Comparison of ENCODE assay signal across 16 cellular contexts in genomic region chr2:121205321-121205942, GRCh38.
DNase-seq lines count a peak whose midpoint lies in the region; ATAC-seq and TF ChIP-seq lines count a peak whose summit lies in the region.
"Had no signal": no experiment of that assay in that cellular context is flagged by ENCODE, and none has a peak within 500 bp of the region (broad histone marks: within the 10 kb centered on the region; RNA-seq: fewer than 3 reads in every experiment).

No MANE protein-coding gene starts in this region.

- H3K4me3 ChIP-seq in mammary epithelial cell (replicated peaks in 1 of 3; ENCODE audit: insufficient read depth in 1 of 3, low read depth in 2 of 3, low read length in 3 of 3) (no peak overlapping the region), SJSA1 (no peak overlapping the region), right cardiac atrium (ENCODE audit: low read length) (no peak overlapping the region)
- H3K4me3 ChIP-seq: body of pancreas had no signal

- H4K20me1 ChIP-seq in mammary epithelial cell (ENCODE audit: insufficient read depth, low read length): no peaks in the 10 kb centered on the region

- peaks cover 26% of the 10 kb centered on the region for H3K4me1 Mint-ChIP-seq in MCF 10A (ENCODE audit: insufficient read depth, unreplicated experiment)
- H3K4me1 Mint-ChIP-seq in stimulated activated memory B cell treated with anti-CD40 and anti-IgM and Interleukin-4, amounts not matched to agents 10 μg/mL and 1 μg/mL and 100 μg/mL, for 72 hours: no peaks in the 10 kb centered on the region
- H3K4me1 Mint-ChIP-seq: neural crest cell had no signal

- no peak overlapping the region for H3K4me3 Mint-ChIP-seq in MCF 10A (ENCODE audit: unreplicated experiment)
- H3K4me3 Mint-ChIP-seq in stimulated activated memory B cell treated with anti-CD40 and anti-IgM and Interleukin-4, amounts not matched to agents 10 μg/mL and 1 μg/mL and 100 μg/mL, for 72 hours: no peak overlapping the region
- H3K4me3 Mint-ChIP-seq: activated T-helper 1 cell treated with anti-CD3 and anti-CD28 coated beads, Interleukin-12 subunit alpha, Interleukin-12 subunit beta, Interleukin-2, Interleukin-4 antibody, amounts not matched to agents 30 ng/mL and 10 ng/mL and 1 ng/mL, durations not matched to agents 14 hours and 24 hours and 36 hours; neural crest cell had no signal

- H2AFZ ChIP-seq in mammary epithelial cell (ENCODE audit: low read depth, low read length): no peak overlapping the region

- no peak overlapping the region for H3K9ac ChIP-seq in mammary epithelial cell (ENCODE audit: insufficient read depth, low read length)

- dilution Hi-C loops in mammary epithelial cell (cut with HindIII; ENCODE audit: low sequenced_read_pairs): no loop called here

- DNase-seq in MCF 10A (ENCODE audit: unreplicated experiment) (peak; percentile 33), mammary epithelial cell (no peak), SJSA1 (ENCODE audit: low read depth in 1 of 2, low spot score in 2 of 2) (peak; percentile 81 to 94), right cardiac atrium (no peak), ureter (ENCODE audit: low spot score) (peak; percentile 55), MV-4-11 (lab: John Stamatoyannopoulos, UW) (no peak), T-helper 9 cell (no peak)
- DNase-seq: activated CD4-positive, alpha-beta T cell treated with anti-CD3 and anti-CD28 coated beads, Interleukin-2, amount 50 U/mL, for 4 hours; NCI-H446; stimulated activated CD4-positive, alpha-beta T cell treated with anti-CD3 and anti-CD28 coated beads, Interleukin-12 subunit alpha, Interleukin-12 subunit beta, amount 100 ng/mL, for 4 hours; T-helper 2 cell; trophoblast cell had no signal

- CTCF ChIA-PET in MCF 10A (lab: Yijun Ruan, JAX) (interaction anchor here (1.1 to 1.4 kb wide), 2 partner anchors 110 to 893 kb away, joined by 3 to 6 read pairs; no protein-coding TSS in a partner anchor), mammary epithelial cell (lab: Charles Lee; ENCODE audit: low non-redundant PET) (no interaction called here)

- H3K27ac Mint-ChIP-seq in MCF 10A (ENCODE audit: low read depth, unreplicated experiment): no peak overlapping the region
- H3K27ac Mint-ChIP-seq in stimulated activated memory B cell treated with anti-CD40 and anti-IgM and Interleukin-4, amounts not matched to agents 10 μg/mL and 1 μg/mL and 100 μg/mL, for 72 hours: no peak overlapping the region
- H3K27ac Mint-ChIP-seq: activated T-helper 1 cell treated with anti-CD3 and anti-CD28 coated beads, Interleukin-12 subunit alpha, Interleukin-12 subunit beta, Interleukin-2, Interleukin-4 antibody, amounts not matched to agents 30 ng/mL and 10 ng/mL and 1 ng/mL, durations not matched to agents 14 hours and 24 hours and 36 hours had no signal

- H3K27me3 ChIP-seq in mammary epithelial cell (ENCODE audit: insufficient read depth, low read length) (no peaks in the 10 kb centered on the region), SJSA1 (replicated peaks) (no peaks in the 10 kb centered on the region), right cardiac atrium (ENCODE audit: control insufficient read depth, insufficient read depth) (no peaks in the 10 kb centered on the region)

- H3K4me2 ChIP-seq in mammary epithelial cell (ENCODE audit: insufficient read depth, low read depth, low read length): no peak overlapping the region

- no peak for TF ChIP-seq CTCF in MCF 10A (IDR thresholded peaks at IDR 0.05; ENCODE audit: unreplicated experiment)
- no peak for TF ChIP-seq CTCF in mammary epithelial cell (conservative IDR thresholded peaks at IDR 0.05 in 1 of 2, IDR thresholded peaks at IDR 0.05 in 1 of 2; ENCODE audit: extremely low read depth in 1 of 2, insufficient read depth in 1 of 2, low read depth in 1 of 2, low read length in 2 of 2)

- WGBS in mammary epithelial cell (ENCODE audit: low coverage, missing lambda C conversion rate): 87% methylated on average over 8 of the region's 10 CpGs
- WGBS in right cardiac atrium: 69% methylated on average over 10 of the region's 10 CpGs

- H3K27ac ChIP-seq in mammary epithelial cell (ENCODE audit: insufficient read depth, low read depth, low read length) (no peak overlapping the region), SJSA1 (peak overlapping the region; percentile 77), right cardiac atrium (ENCODE audit: low read length) (no peak overlapping the region)
- H3K27ac ChIP-seq: body of pancreas had no signal

- BruUV-seq in MCF 10A (replicated peaks; lab: Mats Ljungman, UMichigan): no TSS peak
- no TSS peak for BruUV-seq in mammary epithelial cell (replicated peaks; lab: Mats Ljungman, UMichigan)

- H3K9me3 ChIP-seq in mammary epithelial cell (replicated peaks; ENCODE audit: insufficient read depth, low read length): no peaks in the 10 kb centered on the region
- no peaks in the 10 kb centered on the region for H3K9me3 ChIP-seq in SJSA1 (replicated peaks)
- H3K9me3 ChIP-seq in right cardiac atrium (ENCODE audit: control insufficient read depth, low read length): no peaks in the 10 kb centered on the region
- H3K9me3 ChIP-seq: body of pancreas had no signal

- intact Hi-C loops in MCF 10A (cut with micrococcal nuclease) (no loop called here), mammary epithelial cell (cut with micrococcal nuclease) (no loop called here), right cardiac atrium (cut with DNase I) (no loop called here)

- peak; percentile 43 to 48 for ATAC-seq in right cardiac atrium
- no peak for ATAC-seq in stimulated activated memory B cell treated with anti-CD40 and anti-IgM and Interleukin-4, amounts not matched to agents 10 μg/mL and 1 μg/mL and 100 μg/mL, for 72 hours
- ATAC-seq: body of pancreas had no signal

- no peaks in the 10 kb centered on the region for H3K9me3 Mint-ChIP-seq in MCF 10A (ENCODE audit: unreplicated experiment)
- no peaks in the 10 kb centered on the region for H3K9me3 Mint-ChIP-seq in stimulated activated memory B cell treated with anti-CD40 and anti-IgM and Interleukin-4, amounts not matched to agents 10 μg/mL and 1 μg/mL and 100 μg/mL, for 72 hours
- H3K9me3 Mint-ChIP-seq: activated T-helper 1 cell treated with anti-CD3 and anti-CD28 coated beads, Interleukin-12 subunit alpha, Interleukin-12 subunit beta, Interleukin-2, Interleukin-4 antibody, amounts not matched to agents 30 ng/mL and 10 ng/mL and 1 ng/mL, durations not matched to agents 14 hours and 24 hours and 36 hours; neural crest cell had no signal

- H3K79me2 ChIP-seq in mammary epithelial cell (ENCODE audit: insufficient read depth, low read length): no peaks in the 10 kb centered on the region

- H3K4me1 ChIP-seq in mammary epithelial cell (ENCODE audit: insufficient read depth, low read length): peaks cover 7% of the 10 kb centered on the region
- H3K4me1 ChIP-seq in SJSA1 (replicated peaks): peaks cover 19% of the 10 kb centered on the region
- H3K4me1 ChIP-seq in right cardiac atrium (ENCODE audit: control insufficient read depth, insufficient read depth, low read length): no peaks in the 10 kb centered on the region

- H3K36me3 ChIP-seq in mammary epithelial cell (ENCODE audit: insufficient read depth, low read length) (no peaks in the 10 kb centered on the region), SJSA1 (no peaks in the 10 kb centered on the region)

- H3K36me3 Mint-ChIP-seq in MCF 10A (ENCODE audit: insufficient read depth, unreplicated experiment): no peaks in the 10 kb centered on the region
- no peaks in the 10 kb centered on the region for H3K36me3 Mint-ChIP-seq in stimulated activated memory B cell treated with anti-CD40 and anti-IgM and Interleukin-4, amounts not matched to agents 10 μg/mL and 1 μg/mL and 100 μg/mL, for 72 hours

- POLR2A ChIA-PET in MCF 10A (lab: Yijun Ruan, JAX): interaction anchor here (0.9 to 1.3 kb wide), 2 partner anchors 8 to 24 kb away, joined by 4 read pairs; no protein-coding TSS in a partner anchor

- no peaks in the 10 kb centered on the region for H3K27me3 Mint-ChIP-seq in MCF 10A (ENCODE audit: insufficient read depth, unreplicated experiment)
- peaks cover 7% of the 10 kb centered on the region for H3K27me3 Mint-ChIP-seq in stimulated activated memory B cell treated with anti-CD40 and anti-IgM and Interleukin-4, amounts not matched to agents 10 μg/mL and 1 μg/mL and 100 μg/mL, for 72 hours

- in situ Hi-C loops in mammary epithelial cell (cut with MboI; ENCODE audit: low sequenced_read_pairs in 2 of 2): no loop called here

Comparison
In these comparisons a context has a peak if more than half of its experiments do, and no peak if none do; other contexts are left out.
1. DNase-seq: peak in MCF 10A (single experiment), SJSA1 (2 of 2) and ureter (single experiment); none in mammary epithelial cell (single experiment), right cardiac atrium (0 of 3), MV-4-11 (single experiment) and T-helper 9 cell (single experiment).